1 cellular context compared by ENCODE assay signal in genomic region chr7:55031075-55031474, GRCh38.
TF ChIP-seq lines count a peak whose summit lies in the region.

No MANE protein-coding gene starts in this region.

TF ChIP-seq in HepG2, 621 proteins besides CTCF, POLR2A, EP300 and RAD21 (continued from another document and continues in another):
- TF ChIP-seq HNF1A (IDR thresholded peaks at IDR 0.05; ENCODE audit: low read depth) (0 out of 2 replicates have a peak, but pooled peaks have one; percentile 8), HNF1A (CRISPR knock-in tag; IDR thresholded peaks at IDR 0.05; ENCODE audit: borderline replicate concordance) (no peak), ZNF773 (CRISPR knock-in tag; IDR thresholded peaks at IDR 0.05; ENCODE audit: borderline replicate concordance) (no peak), ZNF709 (CRISPR knock-in tag; IDR thresholded peaks at IDR 0.05) (no peak), RBM39 (IDR thresholded peaks at IDR 0.05; ENCODE audit: low read depth, low read length, poor library complexity, severe bottlenecking) (no peak), CBX5 (CRISPR knock-in tag; IDR thresholded peaks at IDR 0.05; ENCODE audit: borderline replicate concordance) (no peak), SUZ12 (IDR thresholded peaks at IDR 0.05; ENCODE audit: low read depth, low read length) (no peak), CEBPZ (IDR thresholded peaks at IDR 0.05; ENCODE audit: low read length) (no peak), HOXA3 (CRISPR knock-in tag; IDR thresholded peaks at IDR 0.05) (peak; percentile 53; the same call in 1 of the 2 replicates), STAG1 (CRISPR knock-in tag; IDR thresholded peaks at IDR 0.05) (no peak), TOE1 (CRISPR knock-in tag; IDR thresholded peaks at IDR 0.05) (no peak), ZEB1 (IDR thresholded peaks at IDR 0.05; ENCODE audit: insufficient replicate concordance, low read depth) (peak; percentile 96), MTERF4 (CRISPR knock-in tag; IDR thresholded peaks at IDR 0.05) (no peak), JUND (CRISPR knock-in tag; IDR thresholded peaks at IDR 0.05) (peak; percentile 80), ZNF382 (CRISPR knock-in tag; IDR thresholded peaks at IDR 0.05; ENCODE audit: borderline replicate concordance) (no peak), ZNF331 (CRISPR knock-in tag; IDR thresholded peaks at IDR 0.05) (peak; percentile 31; the same call in 1 of the 2 replicates), JUNB (CRISPR knock-in tag; IDR thresholded peaks at IDR 0.05; ENCODE audit: borderline replicate concordance) (no peak), AFF4 (CRISPR knock-in tag; IDR thresholded peaks at IDR 0.05) (no peak), ZNF800 (CRISPR knock-in tag; IDR thresholded peaks at IDR 0.05) (no peak), JUN (CRISPR knock-in tag; IDR thresholded peaks at IDR 0.05) (peak; percentile 54; the same call in 1 of the 2 replicates), REPIN1 (CRISPR knock-in tag; IDR thresholded peaks at IDR 0.05; ENCODE audit: borderline replicate concordance, low read depth) (0 out of 2 replicates have a peak, but pooled peaks have one; percentile 50), FUBP1 (CRISPR knock-in tag; IDR thresholded peaks at IDR 0.05; ENCODE audit: borderline replicate concordance) (no peak), ZNF569 (CRISPR knock-in tag; IDR thresholded peaks at IDR 0.05; ENCODE audit: borderline replicate concordance) (no peak), KAT7 (CRISPR knock-in tag; IDR thresholded peaks at IDR 0.05; ENCODE audit: borderline replicate concordance) (no peak), TEF (CRISPR knock-in tag; IDR thresholded peaks at IDR 0.05) (no peak), MAFF (IDR thresholded peaks at IDR 0.05; ENCODE audit: low read depth, low read length) (0 out of 2 replicates have a peak, but pooled peaks have one; percentile 22), MNT (IDR thresholded peaks at IDR 0.05) (no peak), GABPB1 (CRISPR knock-in tag; IDR thresholded peaks at IDR 0.05) (no peak), CREB1 (IDR thresholded peaks at IDR 0.05) (peak; percentile 87), CREB1 (CRISPR knock-in tag; IDR thresholded peaks at IDR 0.05) (peak; percentile 95), FOSL2 (CRISPR knock-in tag; IDR thresholded peaks at IDR 0.05) (peak; percentile 54), SOX6 (IDR thresholded peaks at IDR 0.05) (no peak), SOX6 (CRISPR knock-in tag; IDR thresholded peaks at IDR 0.05) (peak; percentile 66; the same call in 1 of the 2 replicates), RAD51 (IDR thresholded peaks at IDR 0.05; ENCODE audit: borderline replicate concordance) (no peak), ZFP36L2 (CRISPR knock-in tag; IDR thresholded peaks at IDR 0.05) (no peak), GATAD2A (CRISPR knock-in tag; IDR thresholded peaks at IDR 0.05) (peak; percentile 84), ZNF598 (CRISPR knock-in tag; IDR thresholded peaks at IDR 0.05; ENCODE audit: borderline replicate concordance) (no peak), HMGXB4 (CRISPR knock-in tag; IDR thresholded peaks at IDR 0.05; ENCODE audit: borderline replicate concordance in 1 of 2, low read depth in 1 of 2) (no peak), ZNF558 (CRISPR knock-in tag; IDR thresholded peaks at IDR 0.05; ENCODE audit: borderline replicate concordance) (no peak), HHEX (CRISPR knock-in tag; IDR thresholded peaks at IDR 0.05) (peak; percentile 19; the same call in 1 of the 2 replicates), ZBTB7A (CRISPR knock-in tag; IDR thresholded peaks at IDR 0.05) (no peak)
